8 cellular contexts compared by ENCODE assay signal in genomic region chr2:201150454-201151020, GRCh38. TPM values are rescaled to one million over a fixed set of nuclear protein-coding genes. Genes with fewer than 3 reads are reported as not detected.
A peak's percentile ranks its signal among the peaks of the same experiment; 100 is the strongest.
DNase-seq lines count a peak whose midpoint lies in the region; ATAC-seq and TF ChIP-seq lines count a peak whose summit lies in the region.

No MANE protein-coding gene starts in this region.

- H3K27me3 ChIP-seq in OCI-LY3 (ENCODE audit: low read depth, low read length): no peaks in the 10 kb centered on the region
- H3K27me3 ChIP-seq in colonic mucosa: no peaks in the 10 kb centered on the region

- peak overlapping the region; percentile 9 for H3K4me3 Mint-ChIP-seq in natural killer cell

- in situ Hi-C loops in ACHN (cut with HindIII; ENCODE audit: low pct_ligation_motif_present, low pct_unique_long_range_greater_than_20kb, low sequenced_read_pairs): no loop called here

- intact Hi-C loops in colonic mucosa (cut with DNase I) (loop anchor here (5.0 kb wide), 1 partner anchor 33 kb away; the partner anchor contains the start of gene CFLAR), natural killer cell (cut with micrococcal nuclease) (no loop called here)

- ATAC-seq in natural killer cell (no peak), GM19463 (IDR thresholded peaks at IDR 0.05; ENCODE audit: unreplicated experiment) (no peak)

- peak overlapping the region; percentile 51 for H3K4me3 ChIP-seq in OCI-LY3 (ENCODE audit: low read length)
- H3K4me3 ChIP-seq in colonic mucosa: no peak overlapping the region

- peak overlapping the region; percentile 59 for H3K4me2 ChIP-seq in OCI-LY3 (ENCODE audit: low read length)

- H3K9me3 ChIP-seq in OCI-LY3 (ENCODE audit: insufficient read depth, low read length): no peaks in the 10 kb centered on the region
- H3K9me3 ChIP-seq in colonic mucosa: no peaks in the 10 kb centered on the region

- H3K9ac ChIP-seq in OCI-LY3 (ENCODE audit: low read length): peak overlapping the region; percentile 33; the same call in 1 of the 2 replicates
- no peak overlapping the region for H3K9ac ChIP-seq in colonic mucosa (ENCODE audit: low read depth in 2 of 2, low read length in 2 of 2)

- H2AFZ ChIP-seq in OCI-LY3 (ENCODE audit: low read depth, low read length): no peak overlapping the region

- peaks cover 90% of the 10 kb centered on the region for H3K79me2 ChIP-seq in OCI-LY3 (ENCODE audit: low read length)

- H3K9me3 Mint-ChIP-seq in natural killer cell: no peaks in the 10 kb centered on the region

- peak overlapping the region; percentile 80 for H3K27ac ChIP-seq in OCI-LY3 (ENCODE audit: low read length)
- H3K27ac ChIP-seq in colonic mucosa: peak overlapping the region; percentile 93

- H3K36me3 ChIP-seq in OCI-LY3 (replicated peaks; ENCODE audit: low read depth, low read length) (peaks cover 67% of the 10 kb centered on the region), colonic mucosa (peaks cover 11% of the 10 kb centered on the region)

- no peak for TF ChIP-seq CTCF in OCI-LY3 (IDR thresholded peaks at IDR 0.05; ENCODE audit: low read depth, low read length)
- TF ChIP-seq CTCF in colonic mucosa (IDR thresholded peaks at IDR 0.05): no peak
- TF ChIP-seq CTCF in natural killer cell (IDR thresholded peaks at IDR 0.05): no peak

- no peaks in the 10 kb centered on the region for H3K27me3 Mint-ChIP-seq in natural killer cell (ENCODE audit: low read depth in 2 of 2)

- H3K4me1 ChIP-seq in OCI-LY3 (ENCODE audit: low read length) (peaks cover 72% of the 10 kb centered on the region), colonic mucosa (peaks cover 18% of the 10 kb centered on the region)

- peaks cover 78% of the 10 kb centered on the region for H4K20me1 ChIP-seq in OCI-LY3 (ENCODE audit: insufficient read depth, low read length)

- DNase-seq in ACHN (peak; percentile 42), colonic mucosa (no peak), natural killer cell (no peak), anterior cingulate cortex (lab: John Stamatoyannopoulos, UW) (no peak), UCSD-AML1 (lab: John Stamatoyannopoulos, UW; ENCODE audit: unreplicated experiment) (no peak), SIG-M5 treated with dmso at 0.1 percent for 504 hours (lab: John Stamatoyannopoulos, UW; ENCODE audit: unreplicated experiment) (no peak)

- H3K4me1 Mint-ChIP-seq in natural killer cell: peaks cover 48 to 51% of the 10 kb centered on the region in 2 donors

- H3K36me3 Mint-ChIP-seq in natural killer cell: peaks cover 21% of the 10 kb centered on the region

- H3K27ac Mint-ChIP-seq in natural killer cell: peak overlapping the region; percentile 94 to 96

RNA-seq across cellular contexts. Expression of gene CASP10, which starts 32.4 kb away (rescaled TPM):
- 10 to 100 TPM; 28.0 to 52.3 TPM for total RNA-seq in colonic mucosa
- total RNA-seq in natural killer cell: 100 to 1,000 TPM in 1 of 3 donors, 10 to 100 TPM in 2; 67.4 to 101 (median 75.3) TPM

RNA-seq across cellular contexts. Expression of gene CFLAR, which starts 34.6 kb away (rescaled TPM):
- total RNA-seq in colonic mucosa: 100 to 1,000 TPM in 1 of 2 donors, 10 to 100 TPM in 1; 90.1 to 126 TPM
- 100 to 1,000 TPM; 415 to 542 (median 445) TPM for total RNA-seq in natural killer cell
